Comparison of ENCODE assay signal across 8 cellular contexts in genomic region chr6:90611543-90611864, GRCh38. TPM values are rescaled to one million over a fixed set of nuclear protein-coding genes. Genes with fewer than 3 reads are reported as not detected.
DNase-seq lines count a peak whose midpoint lies in the region; ATAC-seq and TF ChIP-seq lines count a peak whose summit lies in the region.

No MANE protein-coding gene starts in this region.

- DNase-seq in GM12865 (ENCODE audit: low read depth) (no peak), T-cell (no peak), fibroblast of the aortic adventitia (ENCODE audit: low read depth) (no peak), gastrocnemius medialis (no peak), NCI-H345 treated with DMSO at 0.1 percent for 48 hours (lab: John Stamatoyannopoulos, UW; ENCODE audit: unreplicated experiment) (no peak), pons (ENCODE audit: low spot score) (no peak)
- no peak for DNase-seq in stimulated activated CD4-positive, alpha-beta T cell treated with anti-CD3 and anti-CD28 coated beads, Interleukin-12 subunit alpha, Interleukin-12 subunit beta, amount 100 ng/mL, for 4 hours

- H3K9me3 Mint-ChIP-seq in T-cell, result no peaks in the 10 kb centered on the region

- no peak overlapping the region for H3K27ac Mint-ChIP-seq in T-cell

- peak overlapping the region; percentile 80 to 94 (median 82) for H3K4me3 Mint-ChIP-seq in T-cell

- TF ChIP-seq CTCF in GM12865 (IDR thresholded peaks at IDR 0.05; ENCODE audit: insufficient read depth, low read depth, low read length, missing control alignments) (no peak), fibroblast of the aortic adventitia (IDR thresholded peaks at IDR 0.05; ENCODE audit: insufficient read depth, low read length) (no peak), gastrocnemius medialis (IDR thresholded peaks at IDR 0.05 in 4 of 5, conservative IDR thresholded peaks at IDR 0.05 in 1 of 5) (no peak)

- peaks cover 0 to 7% of the 10 kb centered on the region in 2 donors for H3K4me1 ChIP-seq in gastrocnemius medialis

- H3K4me1 Mint-ChIP-seq in T-cell, result peaks cover 9 to 18% (median 11%) of the 10 kb centered on the region in 3 donors

- no peaks in the 10 kb centered on the region for H3K9me3 ChIP-seq in gastrocnemius medialis

- CTCF ChIA-PET in T-cell (lab: Charles Lee), result interaction anchor here in 1 of 2 donors (0.9 kb wide), 1 partner anchor 329 kb away, joined by 3 read pairs; no protein-coding TSS in a partner anchor

- in situ Hi-C loops in gastrocnemius medialis (cut with MboI; ENCODE audit: low sequenced_read_pairs in 4 of 4), result no loop called here

- no peak for ATAC-seq in T-cell (replicated peaks in 1 of 4)
- no peak for ATAC-seq in gastrocnemius medialis
- ATAC-seq in GM18511 (IDR thresholded peaks at IDR 0.05; ENCODE audit: unreplicated experiment), result no peak

- H3K4me3 ChIP-seq in GM12865 (ENCODE audit: low read depth, low read length), result peak overlapping the region; percentile 67
- peak overlapping the region; percentile 66 for H3K4me3 ChIP-seq in fibroblast of the aortic adventitia (ENCODE audit: low read depth, low read length)
- H3K4me3 ChIP-seq in gastrocnemius medialis, result peak overlapping the region; percentile 53 to 70 (median 63)

- intact Hi-C loops in gastrocnemius medialis (cut with DNase I; ENCODE audit: low total_unique reads), result no loop called here

- peaks cover 52 to 71% of the 10 kb centered on the region in 2 donors for H3K27me3 Mint-ChIP-seq in T-cell

- H3K27ac ChIP-seq in gastrocnemius medialis, result peak overlapping the region in 3 of 4 donors; percentile 53 to 68 (median 65)

- POLR2A ChIA-PET in T-cell (lab: Charles Lee), result no interaction called here

- H3K36me3 ChIP-seq in gastrocnemius medialis, result no peaks in the 10 kb centered on the region

- no peaks in the 10 kb centered on the region for H3K36me3 Mint-ChIP-seq in T-cell

- peaks cover 4 to 24% (median 7%) of the 10 kb centered on the region in 3 donors for H3K27me3 ChIP-seq in gastrocnemius medialis

- TF ChIP-seq POLR2A in gastrocnemius medialis (IDR thresholded peaks at IDR 0.05), result no peak

RNA-seq across cellular contexts. Expression of gene MAP3K7, which starts 24.6 kb away (rescaled TPM):
- 10 to 100 TPM; 21.1 to 25.6 (median 24.2) TPM for total RNA-seq in T-cell
- total RNA-seq in fibroblast of the aortic adventitia (ENCODE audit: low replicate concordance), result 28.8 and 36.0 TPM in 2 replicates
- total RNA-seq in gastrocnemius medialis, result 10 to 100 TPM; 16.6 to 27.2 (median 18.9) TPM
